8 cellular contexts compared by ENCODE assay signal in the genomic region with DNA sequence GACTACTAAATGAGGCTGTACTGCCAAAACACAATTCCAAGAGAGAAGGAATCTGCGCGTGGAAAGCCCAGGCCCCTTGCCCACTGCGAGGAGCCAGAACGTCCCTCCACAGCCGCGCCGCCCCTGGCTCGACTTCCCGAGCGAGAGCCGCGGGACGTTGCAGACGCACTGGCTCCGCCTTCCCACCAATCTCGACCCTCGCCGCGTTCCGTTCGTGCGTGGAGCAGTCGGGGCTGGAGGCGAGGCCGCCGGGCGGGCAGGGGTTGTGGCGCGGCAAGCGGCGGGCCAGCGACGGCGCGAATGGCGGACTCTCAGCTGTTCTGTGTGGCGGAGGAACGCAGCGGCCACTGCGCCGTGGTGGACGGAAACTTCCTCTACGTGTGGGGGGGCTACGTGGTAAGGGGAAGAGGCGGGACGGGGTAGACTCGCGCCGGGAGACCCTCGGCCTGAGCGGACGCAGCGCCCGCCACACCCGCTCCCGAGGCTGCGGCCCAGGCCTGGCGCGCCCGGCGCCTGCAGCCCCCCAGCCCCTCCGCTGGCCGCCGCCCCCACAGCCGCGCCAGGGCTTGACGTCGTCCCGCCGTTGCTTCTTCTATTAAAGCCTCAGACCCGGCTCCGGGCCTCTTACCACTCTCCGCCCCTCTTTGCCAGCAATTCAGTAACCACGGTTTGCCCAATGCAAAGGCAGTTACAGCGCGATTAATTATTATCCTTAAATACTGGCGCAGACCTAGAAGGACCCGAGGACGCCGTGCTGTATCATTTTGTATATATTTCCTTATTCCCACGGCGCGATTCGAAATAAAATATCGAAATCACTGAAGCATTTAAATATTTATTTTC. TPM values are rescaled to one million over a fixed set of nuclear protein-coding genes. Genes with fewer than 3 reads are reported as not detected.
DNase-seq lines count a peak whose midpoint lies in the region; ATAC-seq and TF ChIP-seq lines count a peak whose summit lies in the region.

A gene with protein sequence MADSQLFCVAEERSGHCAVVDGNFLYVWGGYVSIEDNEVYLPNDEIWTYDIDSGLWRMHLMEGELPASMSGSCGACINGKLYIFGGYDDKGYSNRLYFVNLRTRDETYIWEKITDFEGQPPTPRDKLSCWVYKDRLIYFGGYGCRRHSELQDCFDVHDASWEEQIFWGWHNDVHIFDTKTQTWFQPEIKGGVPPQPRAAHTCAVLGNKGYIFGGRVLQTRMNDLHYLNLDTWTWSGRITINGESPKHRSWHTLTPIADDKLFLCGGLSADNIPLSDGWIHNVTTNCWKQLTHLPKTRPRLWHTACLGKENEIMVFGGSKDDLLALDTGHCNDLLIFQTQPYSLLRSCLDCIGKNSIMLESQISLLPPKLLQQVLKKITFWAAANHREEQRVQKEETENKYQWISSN (plus strand): TSS at position 226 of the 843 bp plus-strand sequence. CDS start 75 bp downstream, at position 301.

- peaks cover 15% of the 10 kb centered on the region for H3K4me1 ChIP-seq in ACC112 (ENCODE audit: control insufficient read depth, insufficient read depth, low read length, unreplicated experiment)

- no peak for TF ChIP-seq CTCF in chondrocyte (IDR thresholded peaks at IDR 0.05)

- CTCF ChIA-PET in activated CD4-positive, alpha-beta T cell treated with anti-CD3 and anti-CD28 coated beads for 36 hours (lab: Charles Lee), result interaction anchor here (0.6 to 1.4 kb wide), 3 partner anchors 15 to 673 kb away, joined by 3 to 4 read pairs (median 3); a partner anchor contains a TSS

- peak within 1 kb of the TSS; percentile 72 for H3K4me3 Mint-ChIP-seq in activated CD4-positive, alpha-beta T cell treated with anti-CD3 and anti-CD28 coated beads for 36 hours
- peak within 1 kb of the TSS; percentile 63 for H3K4me3 Mint-ChIP-seq in chondrocyte (ENCODE audit: unreplicated experiment)

- H3K27ac ChIP-seq in ACC112 (ENCODE audit: low read depth, low read length), result peak within 1 kb of the TSS; percentile 57
- peak within 1 kb of the TSS; percentile 88 for H3K27ac ChIP-seq in layer of hippocampus (ENCODE audit: low read depth, low read length)

- H3K27ac Mint-ChIP-seq in activated CD4-positive, alpha-beta T cell treated with anti-CD3 and anti-CD28 coated beads for 36 hours, result peak within 1 kb of the TSS; percentile 92
- H3K27ac Mint-ChIP-seq in chondrocyte (ENCODE audit: unreplicated experiment), result peak within 1 kb of the TSS; percentile 93

- H3K36me3 ChIP-seq in ACC112 (ENCODE audit: insufficient read depth, low read length), result no peaks in the 10 kb centered on the region

- H3K27me3 ChIP-seq in ACC112 (ENCODE audit: insufficient read depth, low read length) (no peaks in the 10 kb centered on the region), layer of hippocampus (ENCODE audit: control insufficient read depth, insufficient read depth, low read length) (no peaks in the 10 kb centered on the region)

- peak; percentile 67 for DNase-seq in NCI-H345 (lab: John Stamatoyannopoulos, UW)
- peak; percentile 86 for DNase-seq in activated CD4-positive, alpha-beta T cell treated with anti-CD3 and anti-CD28 coated beads for 36 hours
- DNase-seq in chondrocyte (ENCODE audit: low spot score), result peak; percentile 95
- peak; percentile 44 to 45 for DNase-seq in stimulated activated CD4-positive, alpha-beta T cell treated with anti-CD3 and anti-CD28 coated beads, Interleukin-1b, Interleukin-23, amount 100 ng/mL, for 1 hour (ENCODE audit: low read depth in 2 of 2)

- peak within 1 kb of the TSS; percentile 91 for H3K4me3 ChIP-seq in ACC112 (ENCODE audit: low read depth, low read length)

- no peaks in the 10 kb centered on the region for H3K27me3 Mint-ChIP-seq in activated CD4-positive, alpha-beta T cell treated with anti-CD3 and anti-CD28 coated beads for 36 hours
- H3K27me3 Mint-ChIP-seq in chondrocyte (ENCODE audit: low read depth), result no peaks in the 10 kb centered on the region

- peaks cover 42% of the 10 kb centered on the region for H3K4me1 Mint-ChIP-seq in activated CD4-positive, alpha-beta T cell treated with anti-CD3 and anti-CD28 coated beads for 36 hours
- peaks cover 37% of the 10 kb centered on the region for H3K4me1 Mint-ChIP-seq in chondrocyte (ENCODE audit: low read depth)

- intact Hi-C loops in activated CD4-positive, alpha-beta T cell treated with anti-CD3 and anti-CD28 coated beads for 36 hours (cut with DNase I, micrococcal nuclease), result loop anchor here (1.0 to 5.0 kb wide), 4 partner anchors 59 to 424 kb away; a partner anchor contains a TSS

- ATAC-seq in GM18907 (IDR thresholded peaks at IDR 0.05; ENCODE audit: unreplicated experiment), result peak; percentile 80
- ATAC-seq in HG03139 (IDR thresholded peaks at IDR 0.05; ENCODE audit: unreplicated experiment), result peak; percentile 70
- peak; percentile 63 for ATAC-seq in activated CD4-positive, alpha-beta T cell treated with anti-CD3 and anti-CD28 coated beads for 36 hours

- H3K36me3 Mint-ChIP-seq in activated CD4-positive, alpha-beta T cell treated with anti-CD3 and anti-CD28 coated beads for 36 hours (ENCODE audit: low read depth), result no peaks in the 10 kb centered on the region
- no peaks in the 10 kb centered on the region for H3K36me3 Mint-ChIP-seq in chondrocyte (ENCODE audit: low read depth)

- H3K9me3 Mint-ChIP-seq in activated CD4-positive, alpha-beta T cell treated with anti-CD3 and anti-CD28 coated beads for 36 hours (ENCODE audit: low read depth), result no peaks in the 10 kb centered on the region
- H3K9me3 Mint-ChIP-seq in chondrocyte (ENCODE audit: low read depth), result no peaks in the 10 kb centered on the region

- H3K79me2 ChIP-seq in ACC112 (ENCODE audit: control insufficient read depth, insufficient read depth, low read length, unreplicated experiment), result peaks cover 6% of the 10 kb centered on the region

- POLR2A ChIA-PET in activated CD4-positive, alpha-beta T cell treated with anti-CD3 and anti-CD28 coated beads for 36 hours (lab: Charles Lee), result interaction anchor here (0.9 to 1.8 kb wide), 2 partner anchors 75 to 170 kb away, joined by 3 to 7 read pairs; a partner anchor contains a TSS

- peak within 1 kb of the TSS; percentile 93 for H2AFZ ChIP-seq in ACC112 (ENCODE audit: low read length, unreplicated experiment)

RNA-seq across cellular contexts. Expression of the gene that starts here (rescaled TPM):
- total RNA-seq in activated CD4-positive, alpha-beta T cell treated with anti-CD3 and anti-CD28 coated beads for 36 hours, result 1 to 10 TPM in 1 of 2 experiments, under 1 TPM in 1; 0.81 to 1.3 TPM
- total RNA-seq in chondrocyte, result 3.3 to 7.2 TPM (median 4.5 TPM) in 3 replicates

Comparison
In these comparisons a context has a peak if more than half of its experiments do, and no peak if none do; other contexts are left out.
1. Peak in every context shown above with its lines: DNase-seq, ATAC-seq, H3K4me3 ChIP-seq and H3K27ac ChIP-seq.
2. DNase-seq: peak in every context shown above with its lines; median percentile 95 in chondrocyte; 86 in activated CD4-positive, alpha-beta T cell treated with anti-CD3 and anti-CD28 coated beads for 36 hours; 67 in NCI-H345; 44 in stimulated activated CD4-positive, alpha-beta T cell treated with anti-CD3 and anti-CD28 coated beads, Interleukin-1b, Interleukin-23, amount 100 ng/mL, for 1 hour.